In the genomic region with DNA sequence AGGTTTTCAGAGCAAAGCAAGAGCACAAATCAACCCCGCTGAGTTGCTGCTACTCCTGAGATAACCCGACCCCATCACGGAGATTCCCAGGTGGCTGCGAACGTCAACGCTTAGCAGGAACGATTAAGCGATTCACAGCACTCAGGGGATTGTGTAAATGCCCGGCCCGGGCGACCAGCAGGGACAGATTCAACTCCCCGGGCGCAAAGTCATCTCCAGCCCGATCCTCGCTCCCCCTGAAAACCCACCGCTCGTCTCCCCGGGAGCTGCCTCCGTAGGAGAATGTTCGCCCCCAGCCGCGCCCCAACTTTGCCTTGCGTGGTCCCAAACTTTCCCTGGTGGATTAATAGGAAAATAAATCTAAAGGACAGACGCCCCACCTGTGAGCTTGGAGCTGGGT, we compare ENCODE assay signal across 15 cellular contexts. TPM values are rescaled to one million over a fixed set of nuclear protein-coding genes. Genes with fewer than 3 reads are reported as not detected.
DNase-seq lines count a peak whose midpoint lies in the region; FAIRE-seq and TF ChIP-seq lines count a peak whose summit lies in the region.
"Had no signal": no experiment of that assay in that cellular context is flagged by ENCODE, and none has a peak within 500 bp of the region (broad histone marks: within the 10 kb centered on the region; RNA-seq: fewer than 3 reads in every experiment).

No MANE protein-coding gene starts in this region.

- peak overlapping the region; percentile 93 to 97 for H3K4me2 ChIP-seq in H1 (ENCODE audit: insufficient read depth in 1 of 2, low read depth in 2 of 2, low read length in 2 of 2)

- 0 out of 4 replicates have a peak, but pooled peaks cover 0 to 2% of the 10 kb centered on the region in 2 experiments for H3K79me2 ChIP-seq in H1 (ENCODE audit: control insufficient read depth in 1 of 2, insufficient read depth in 2 of 2, low read length in 2 of 2)

- 3% methylated on average over 24 of the region's 24 CpGs; no CpG with 5 or more reads in 1 of the 2 experiments for WGBS in H1 (ENCODE audit: extremely low coverage in 1 of 2, insufficient coverage in 1 of 2, insufficient read length in 1 of 2, insufficient replicate concordance in 2 of 2, low coverage in 1 of 2, low lambda C conversion rate in 2 of 2, missing lambda C conversion rate in 1 of 2), 2 experiments

- peaks cover 11% of the 10 kb centered on the region; the same call in 1 of the 2 replicates for H3K23me2 ChIP-seq in H1 (ENCODE audit: low read depth, low read length)

- no peak overlapping the region for H3K56ac ChIP-seq in H1 (replicated peaks; ENCODE audit: insufficient read length, low read depth, low read length)

- no peak overlapping the region for H2BK15ac ChIP-seq in H1 (ENCODE audit: low read length)

- no peak overlapping the region for H3K4ac ChIP-seq in H1 (replicated peaks; ENCODE audit: insufficient read length, low read depth, low read length)

- no peaks in the 10 kb centered on the region; the same call in 1 of the 2 replicates for H3K36me3 ChIP-seq in HUES6 (ENCODE audit: control insufficient read depth, insufficient read depth, low read length)
- no peaks in the 10 kb centered on the region; a peak in 2 of 8 replicates for H3K36me3 ChIP-seq in H1 (ENCODE audit: control insufficient read depth in 2 of 4, insufficient read depth in 4 of 4, low read length in 3 of 4)
- H3K36me3 ChIP-seq: tibial artery had no signal

- H4K8ac ChIP-seq in H1 (ENCODE audit: extremely low read depth, insufficient read depth, low read length) = no peak overlapping the region

- H3K79me1 ChIP-seq in H1 (ENCODE audit: low read depth, low read length) = no peaks in the 10 kb centered on the region

- H2BK120ac ChIP-seq in H1 (replicated peaks; ENCODE audit: low read depth, low read length) = no peak overlapping the region

- H2BK12ac ChIP-seq in H1 (ENCODE audit: low read depth, low read length) = no peak overlapping the region

- H3K9ac ChIP-seq in HUES6 (ENCODE audit: low read length) (peak overlapping the region; percentile 3), H1 (replicated peaks in 1 of 4; ENCODE audit: extremely low read depth in 1 of 4, low read depth in 3 of 4, low read length in 3 of 4) (peak overlapping the region in 2 of 4 experiments; percentile 14 to 16; a peak in 4 of 7 replicates)

- TF ChIP-seq POLR2A in H1 (IDR thresholded peaks at IDR 0.05; ENCODE audit: control extremely low read depth in 1 of 2, low read depth in 2 of 2, low read length in 2 of 2) = no peak

- H3K9me3 ChIP-seq in HUES6 (ENCODE audit: control insufficient read depth, insufficient read depth, low read depth, low read length) (peaks cover 6% of the 10 kb centered on the region), H1 (ENCODE audit: insufficient read depth in 2 of 2, low read depth in 1 of 2, low read length in 1 of 2) (peaks cover 0 to 5% of the 10 kb centered on the region in 2 experiments; a peak in 2 of 4 replicates)
- H3K9me3 ChIP-seq: tibial artery had no signal

- H3K27me3 ChIP-seq in HUES6 (ENCODE audit: control insufficient read depth, insufficient read depth, low read length) (peaks cover 54% of the 10 kb centered on the region), H1 (replicated peaks in 1 of 4; ENCODE audit: control insufficient read depth in 3 of 4, extremely low read depth in 1 of 4, insufficient read depth in 3 of 4, low read length in 3 of 4) (peaks cover 0 to 13% (median 11%) of the 10 kb centered on the region in 4 experiments; a peak in 6 of 7 replicates)

- no peak overlapping the region for H2AK5ac ChIP-seq in H1 (ENCODE audit: low read depth, low read length)

- H4K91ac ChIP-seq in H1 (replicated peaks; ENCODE audit: insufficient read length, low read length) = no peak overlapping the region

- H3K14ac ChIP-seq in H1 (ENCODE audit: insufficient read length) = no peak overlapping the region

- POLR2A ChIA-PET in H1 (lab: Charles Lee; ENCODE audit: partially characterized antibody) = interaction anchor here (1.0 to 1.1 kb wide), 2 partner anchors 11 to 323 kb away, joined by 3 to 6 read pairs; no protein-coding TSS in a partner anchor

- H3K4me1 ChIP-seq in HUES6 (ENCODE audit: control insufficient read depth, insufficient read depth, low read length) (peaks cover 22% of the 10 kb centered on the region; the same call in 1 of the 2 replicates), H1 (replicated peaks in 1 of 4; ENCODE audit: control insufficient read depth in 3 of 4, insufficient read depth in 4 of 4, low read length in 3 of 4) (peaks cover 2 to 7% (median 4%) of the 10 kb centered on the region in 4 experiments)

- CTCF ChIA-PET in H1 (lab: Charles Lee; ENCODE audit: partially characterized antibody) = interaction anchor here (0.6 to 1.6 kb wide), 4 partner anchors 8 to 323 kb away, joined by 3 to 6 read pairs (median 3); no protein-coding TSS in a partner anchor

- TF ChIP-seq EP300 in H1 (IDR thresholded peaks at IDR 0.05; ENCODE audit: borderline replicate concordance in 1 of 2, low read depth in 2 of 2, low read length in 2 of 2) = no peak

- peak overlapping the region; percentile 52; the same call in 1 of the 2 replicates for H2AFZ ChIP-seq in H1 (ENCODE audit: low read length)

- H3K4me3 ChIP-seq in HUES6 (ENCODE audit: low read depth, low read length) = peak overlapping the region; percentile 75
- H3K4me3 ChIP-seq in H1 (ENCODE audit: extremely low read depth in 1 of 4, insufficient read depth in 2 of 4, low read depth in 3 of 4, low read length in 4 of 4) = peak overlapping the region; percentile 49 to 80 (median 69)

- H4K5ac ChIP-seq in H1 (ENCODE audit: insufficient read length, low read depth, low read length) = no peak overlapping the region

- no peak overlapping the region; the same call in 1 of the 2 replicates for H2BK5ac ChIP-seq in H1 (ENCODE audit: low read depth, low read length)

- peak; percentile 45 for FAIRE-seq in H1 (lab: Jason Lieb, UNC)
- FAIRE-seq: HepG2 had no signal

- H2BK20ac ChIP-seq in H1 (ENCODE audit: low read length) = no peak overlapping the region

- TF ChIP-seq CTCF in H1 (IDR thresholded peaks at IDR 0.05; ENCODE audit: control extremely low read depth in 1 of 3, insufficient read depth in 1 of 3, low read depth in 1 of 3, low read length in 3 of 3) = no peak

- peak; percentile 0 to 4; a peak in 1 of 4 replicates for TF ChIP-seq RAD21 in H1 (IDR thresholded peaks at IDR 0.05 in 1 of 2, conservative IDR thresholded peaks at IDR 0.05 in 1 of 2; ENCODE audit: low read depth in 2 of 2, low read length in 2 of 2)

- H3K27ac ChIP-seq in HUES6 (ENCODE audit: low read depth, low read length) (no peak overlapping the region), H1 (ENCODE audit: low read depth, low read length) (no peak overlapping the region)
- H3K27ac ChIP-seq: epithelial cell of prostate, tibial artery had no signal

- H4K20me1 ChIP-seq in H1 (replicated peaks in 1 of 2; ENCODE audit: control insufficient read depth in 1 of 2, insufficient read depth in 2 of 2, low read length in 2 of 2) = no peaks in the 10 kb centered on the region

- DNase-seq in NCI-H2227 treated with DMSO at 0.1 percent for 48 hours (lab: John Stamatoyannopoulos, UW) (peak; percentile 38), H1 (ENCODE audit: low read depth in 1 of 2, low spot score in 2 of 2) (peak in 1 of 2 experiments; percentile 69), nucleus accumbens (lab: John Stamatoyannopoulos, UW) (peak in 30 of 56 donors; percentile 9 to 71 (median 37)), NCI-H510A treated with DMSO at 0.1 percent for 48 hours (lab: John Stamatoyannopoulos, UW) (no peak), EL (no peak)
- DNase-seq in stimulated activated CD8-positive, alpha-beta memory T cell treated with anti-CD3 and anti-CD28 coated beads, Interleukin-4, amount 100 ng/mL, for 48 hours = no peak
- DNase-seq: activated CD8-positive, alpha-beta memory T cell treated with anti-CD3 and anti-CD28 coated beads, Interleukin-2, amount 50 U/mL, for 48 hours; Calu3; tibial artery had no signal

- no peak overlapping the region for H3K23ac ChIP-seq in H1 (ENCODE audit: insufficient read length)

- peak overlapping the region; percentile 35; the same call in 1 of the 2 replicates for H3K18ac ChIP-seq in H1 (ENCODE audit: extremely low read depth, low read length)

TF ChIP-seq in H1, 55 proteins besides CTCF, POLR2A, EP300 and RAD21:
- TF ChIP-seq SIN3A (conservative IDR thresholded peaks at IDR 0.05 in 1 of 2, IDR thresholded peaks at IDR 0.05 in 1 of 2; ENCODE audit: low read depth in 1 of 2, low read length in 2 of 2) (peak; percentile 52 to 72; a peak in 1 of 4 replicates), CEBPB (IDR thresholded peaks at IDR 0.05; ENCODE audit: low read depth, low read length) (peak; percentile 52), ASH2L (IDR thresholded peaks at IDR 0.05; ENCODE audit: low read length) (no peak), NANOG (IDR thresholded peaks at IDR 0.05; ENCODE audit: insufficient read depth, low read depth, low read length, poor library complexity, severe bottlenecking) (peak; percentile 96), CREB1 (IDR thresholded peaks at IDR 0.05) (0 out of 2 replicates have a peak, but pooled peaks have one; percentile 17), TAF7 (optimal IDR thresholded peaks at IDR 0.05; ENCODE audit: borderline replicate concordance, low read depth, low read length) (no peak), TEAD4 (IDR thresholded peaks at IDR 0.05; ENCODE audit: low read depth, low read length) (0 out of 2 replicates have a peak, but pooled peaks have one; percentile 15), SIRT6 (IDR thresholded peaks at IDR 0.05; ENCODE audit: low read length) (no peak), HDAC2 (IDR thresholded peaks at IDR 0.05; ENCODE audit: borderline replicate concordance in 1 of 2, low read depth in 2 of 2, low read length in 2 of 2) (0 out of 4 replicates have a peak, but pooled peaks of 1 of the 2 experiments have one; percentile 44), TCF12 (IDR thresholded peaks at IDR 0.05; ENCODE audit: low read depth, low read length) (peak; percentile 68)

RNA-seq across cellular contexts. Expression of a gene that starts 0.7 kb away (rescaled TPM):
- 6.4 and 6.5 TPM in 2 replicates for total RNA-seq in H1 (2021; fragmentation: NEBNext Ultra II Directional; extraction: Animal tissue kit (Norgen Biotek cat#: 25700))
- polyA plus RNA-seq in H1 (2011; rRNA removed) = 2.2 and 2.8 TPM in 2 replicates
- polyA plus RNA-seq in H1 (2011; cell fraction: cytosol; rRNA removed) = 2.4 TPM
- polyA plus RNA-seq in H1 (2011; cell fraction: nucleus; rRNA removed) = 5.3 TPM
- polyA plus RNA-seq in H1 (2012, experiment 1 of 2) = 1.9 to 2.4 TPM (median 2.3 TPM) in 4 replicates
- 0.20 TPM for polyA plus RNA-seq in H1 (2012, experiment 2 of 2)
- polyA plus RNA-seq in H1 (2013, experiment 1 of 2) = 4.0 TPM
- polyA plus RNA-seq in H1 (2013, experiment 2 of 2) = 4.3 TPM
- polyA minus RNA-seq in H1 (2011; rRNA and poly(A)+ RNA removed) = 21.5 and 28.2 TPM in 2 replicates
- 5.0 TPM for polyA minus RNA-seq in H1 (2011; cell fraction: cytosol; rRNA and poly(A)+ RNA removed)
- 32.5 TPM for polyA minus RNA-seq in H1 (2011; cell fraction: nucleus; rRNA and poly(A)+ RNA removed)
- total RNA-seq: aorta, Calu3, HepG2, kidney epithelial cell, OCI-LY7 had no signal
- polyA plus RNA-seq: aorta had no signal

Comparison
In these comparisons a context has a peak if more than half of its experiments do, and no peak if none do; other contexts are left out.
1. DNase-seq: peak in NCI-H2227 treated with DMSO at 0.1 percent for 48 hours (single experiment) and nucleus accumbens (30 of 56); none in NCI-H510A treated with DMSO at 0.1 percent for 48 hours (single experiment), stimulated activated CD8-positive, alpha-beta memory T cell treated with anti-CD3 and anti-CD28 coated beads, Interleukin-4, amount 100 ng/mL, for 48 hours (single experiment) and EL (single experiment).